ENCODE assay signal across 8 cellular contexts in the genomic region with DNA sequence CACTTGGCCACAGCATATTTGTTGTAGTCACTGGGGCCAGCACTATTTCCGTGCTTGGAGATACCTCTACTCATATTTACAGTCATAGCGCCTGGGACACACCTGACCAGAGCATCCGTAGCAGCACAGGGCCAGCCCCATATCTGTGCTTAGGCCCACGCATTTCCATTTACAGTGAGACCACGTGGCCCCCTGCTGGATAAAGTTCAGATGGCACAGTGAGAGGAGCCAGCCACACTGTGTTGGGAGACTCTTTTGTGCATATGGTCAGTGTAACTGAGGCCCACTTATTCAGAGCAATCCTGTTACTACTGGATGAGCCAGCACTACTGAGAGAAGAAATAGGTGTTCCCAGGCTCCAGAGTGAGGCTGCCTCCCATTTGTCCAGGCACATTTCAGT.
DNase-seq lines count a peak whose midpoint lies in the region; ATAC-seq, FAIRE-seq and TF ChIP-seq lines count a peak whose summit lies in the region.

No MANE protein-coding gene starts in this region.

- no peak for TF ChIP-seq POLR2A in ovary (IDR thresholded peaks at IDR 0.05)

- H3K27ac Mint-ChIP-seq in WTC11: no peak overlapping the region

- no peak overlapping the region for H3K4me3 ChIP-seq in ovary

- WGBS in ovary, 3 donors: 36 to 50% (median 37%) methylated on average over 5 of the region's 5 CpGs

- H3K9me3 ChIP-seq in ovary: no peaks in the 10 kb centered on the region

- DNase-seq in activated naive CD4-positive, alpha-beta T cell treated with Interleukin-2 at 50 U/mL for 16 hours: peak; percentile 18
- no peak for DNase-seq in activated naive CD4-positive, alpha-beta T cell (lab: John Stamatoyannopoulos, UW)
- DNase-seq in HTR-8/SVneo (ENCODE audit: insufficient read length, low spot score) (peak; percentile 10), WTC11 (ENCODE audit: low spot score) (peak; percentile 75), frontal cortex (ENCODE audit: low spot score in 2 of 2) (peak; percentile 12 to 26), retina (peak; percentile 38), ovary (no peak)

- no peaks in the 10 kb centered on the region for H3K4me1 ChIP-seq in ovary (ENCODE audit: insufficient read depth)

- peak; percentile 73 for TF ChIP-seq CTCF in WTC11 (IDR thresholded peaks at IDR 0.05)
- TF ChIP-seq CTCF in ovary (IDR thresholded peaks at IDR 0.05): no peak

- no peaks in the 10 kb centered on the region for H3K27me3 ChIP-seq in ovary

- H3K36me3 Mint-ChIP-seq in WTC11: no peaks in the 10 kb centered on the region

- CTCF ChIA-PET in WTC11 (lab: Charles Lee): interaction anchor here (0.7 to 7.2 kb wide), 28 partner anchors 10 to 256 kb away, joined by 3 to 188 read pairs (median 6); no protein-coding TSS in a partner anchor

- intact Hi-C loops in ovary (cut with DNase I): no loop called here

- H3K27ac ChIP-seq in ovary: no peak overlapping the region

- peaks cover 2% of the 10 kb centered on the region; the same call in 1 of the 2 replicates for H3K4me1 Mint-ChIP-seq in WTC11

- H3K27me3 Mint-ChIP-seq in WTC11 (ENCODE audit: low read depth): no peaks in the 10 kb centered on the region; the same call in none of the 2 replicates

- peak; percentile 95 for ATAC-seq in GM21723 (IDR thresholded peaks at IDR 0.05; ENCODE audit: unreplicated experiment)
- ATAC-seq in WTC11: peak; percentile 93

- no peak for FAIRE-seq in HTR-8/SVneo (lab: Jason Lieb, UNC)
- no peak for FAIRE-seq in frontal cortex (lab: Jason Lieb, UNC)

- no peak for TF ChIP-seq EP300 in ovary (IDR thresholded peaks at IDR 0.05)

- no peaks in the 10 kb centered on the region for H3K36me3 ChIP-seq in ovary

- no peak overlapping the region for H3K4me3 Mint-ChIP-seq in WTC11

- POLR2A ChIA-PET in WTC11 (lab: Charles Lee): no interaction called here

- peaks cover 13% of the 10 kb centered on the region for H3K9me3 Mint-ChIP-seq in WTC11

TF ChIP-seq in WTC11, 78 proteins besides CTCF, POLR2A, EP300 and RAD21:
- TF ChIP-seq, protein P1, sequence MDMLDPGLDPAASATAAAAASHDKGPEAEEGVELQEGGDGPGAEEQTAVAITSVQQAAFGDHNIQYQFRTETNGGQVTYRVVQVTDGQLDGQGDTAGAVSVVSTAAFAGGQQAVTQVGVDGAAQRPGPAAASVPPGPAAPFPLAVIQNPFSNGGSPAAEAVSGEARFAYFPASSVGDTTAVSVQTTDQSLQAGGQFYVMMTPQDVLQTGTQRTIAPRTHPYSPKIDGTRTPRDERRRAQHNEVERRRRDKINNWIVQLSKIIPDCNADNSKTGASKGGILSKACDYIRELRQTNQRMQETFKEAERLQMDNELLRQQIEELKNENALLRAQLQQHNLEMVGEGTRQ (CRISPR knock-in tag; IDR thresholded peaks at IDR 0.05): peak; percentile 62
- TF ChIP-seq ATF1 (CRISPR knock-in tag; IDR thresholded peaks at IDR 0.05): no peak
- TF ChIP-seq, protein P2, sequence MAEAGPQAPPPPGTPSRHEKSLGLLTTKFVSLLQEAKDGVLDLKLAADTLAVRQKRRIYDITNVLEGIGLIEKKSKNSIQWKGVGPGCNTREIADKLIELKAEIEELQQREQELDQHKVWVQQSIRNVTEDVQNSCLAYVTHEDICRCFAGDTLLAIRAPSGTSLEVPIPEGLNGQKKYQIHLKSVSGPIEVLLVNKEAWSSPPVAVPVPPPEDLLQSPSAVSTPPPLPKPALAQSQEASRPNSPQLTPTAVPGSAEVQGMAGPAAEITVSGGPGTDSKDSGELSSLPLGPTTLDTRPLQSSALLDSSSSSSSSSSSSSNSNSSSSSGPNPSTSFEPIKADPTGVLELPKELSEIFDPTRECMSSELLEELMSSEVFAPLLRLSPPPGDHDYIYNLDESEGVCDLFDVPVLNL (CRISPR knock-in tag; IDR thresholded peaks at IDR 0.05; ENCODE audit: borderline replicate concordance, low read depth): no peak
- TF ChIP-seq JUN (CRISPR knock-in tag; IDR thresholded peaks at IDR 0.05): no peak
- TF ChIP-seq FOXJ3 (CRISPR knock-in tag; IDR thresholded peaks at IDR 0.05; ENCODE audit: borderline replicate concordance): no peak
- TF ChIP-seq ZNF512 (CRISPR knock-in tag; IDR thresholded peaks at IDR 0.05; ENCODE audit: borderline replicate concordance): no peak
- TF ChIP-seq STAT6 (CRISPR knock-in tag; conservative IDR thresholded peaks at IDR 0.05; ENCODE audit: low read depth): no peak

Comparison
In these comparisons a context has a peak if more than half of its experiments do, and no peak if none do; other contexts are left out.
1. DNase-seq: peak in activated naive CD4-positive, alpha-beta T cell treated with Interleukin-2 at 50 U/mL for 16 hours (single experiment), HTR-8/SVneo (single experiment), WTC11 (single experiment), frontal cortex (2 of 2) and retina (single experiment); none in activated naive CD4-positive, alpha-beta T cell (0 of 4) and ovary (0 of 5).